Comparison of ENCODE assay signal across 26 cellular contexts in the genomic region with DNA sequence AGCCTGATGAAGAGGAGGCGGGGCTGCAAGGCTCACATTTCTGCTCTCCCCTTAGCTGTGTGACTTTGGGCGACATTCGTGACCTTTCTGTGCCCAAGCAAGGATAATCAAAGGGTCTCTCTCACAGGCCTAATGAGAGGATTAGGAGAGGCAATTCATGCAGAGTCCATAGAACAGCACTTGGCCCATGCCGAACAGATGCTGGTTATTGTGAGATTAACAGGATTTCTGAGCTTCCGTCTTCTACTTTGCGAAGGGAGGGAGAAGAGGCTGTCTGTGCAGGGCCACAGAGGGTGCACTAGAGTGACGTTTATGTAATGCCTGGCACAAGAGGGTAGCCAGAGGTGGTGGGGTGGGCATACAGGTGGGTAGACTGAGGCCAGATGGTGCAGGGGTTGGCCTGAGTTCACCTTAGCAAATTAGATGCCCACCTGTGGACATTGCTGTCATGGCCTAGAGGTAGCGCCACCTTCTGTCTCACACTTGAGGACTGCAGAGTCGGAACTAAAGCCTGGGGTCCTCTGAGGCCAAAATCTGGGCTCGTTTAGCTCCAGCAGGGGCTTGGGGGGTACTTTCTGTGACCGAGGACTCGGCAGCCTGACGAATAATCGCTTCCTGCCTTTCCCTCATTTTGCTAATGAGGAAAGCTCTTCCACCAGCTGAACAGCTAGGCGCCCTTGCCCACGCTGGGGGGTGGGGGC. TPM values are rescaled to one million over a fixed set of nuclear protein-coding genes. Genes with fewer than 3 reads are reported as not detected.
DNase-seq lines count a peak whose midpoint lies in the region; ATAC-seq, FAIRE-seq and TF ChIP-seq lines count a peak whose summit lies in the region.
"Had no signal": no experiment of that assay in that cellular context is flagged by ENCODE, and none has a peak within 500 bp of the region (broad histone marks: within the 10 kb centered on the region; RNA-seq: fewer than 3 reads in every experiment).

No MANE protein-coding gene starts in this region.

- H3K4me3 ChIP-seq in HCT116 (replicated peaks in 1 of 2; ENCODE audit: low read depth in 1 of 2, low read length in 2 of 2) (no peak overlapping the region), OCI-LY7 (ENCODE audit: low read depth, low read length, poor library complexity, severe bottlenecking) (no peak overlapping the region), kidney (ENCODE audit: low read length in 2 of 2) (no peak overlapping the region), sigmoid colon (no peak overlapping the region), SJCRH30 (no peak overlapping the region)
- H3K4me3 ChIP-seq: A549, SK-N-MC had no signal

- RAD21 ChIA-PET in HCT116 (lab: Charles Lee; ENCODE audit: low non-redundant PET in 1 of 2, low total read pairs in 2 of 2, uncharacterized antibody in 2 of 2, unreplicated experiment in 2 of 2): no interaction called here

- H3K9me2 ChIP-seq in HCT116 (ENCODE audit: insufficient read depth) (no peaks in the 10 kb centered on the region), OCI-LY7 (ENCODE audit: insufficient read depth, low read length) (no peaks in the 10 kb centered on the region)

- CTCF ChIA-PET in HCT116 (lab: Charles Lee): no interaction called here
- CTCF ChIA-PET in OCI-LY7 (lab: Charles Lee; ENCODE audit: unreplicated experiment): no interaction called here

- BruUV-seq in HCT116 (replicated peaks; lab: Mats Ljungman, UMichigan) (no TSS peak), OCI-LY7 (replicated peaks; lab: Mats Ljungman, UMichigan) (no TSS peak)

- H3K4me2 ChIP-seq in HCT116 (ENCODE audit: low read length) (no peak overlapping the region), OCI-LY7 (ENCODE audit: low read length) (no peak overlapping the region)
- H3K4me2 ChIP-seq: A549 had no signal

- POLR2A ChIA-PET in HCT116 (lab: Charles Lee): no interaction called here
- POLR2A ChIA-PET in OCI-LY7 (lab: Charles Lee): no interaction called here

- no peak overlapping the region for H3K27ac ChIP-seq in HCT116 (ENCODE audit: low read depth, low read length)
- no peak overlapping the region for H3K27ac ChIP-seq in OCI-LY7 (ENCODE audit: low read depth, low read length, poor library complexity, severe bottlenecking)
- no peak overlapping the region for H3K27ac ChIP-seq in kidney (ENCODE audit: low read depth in 2 of 2, low read length in 2 of 2)
- no peak overlapping the region for H3K27ac ChIP-seq in sigmoid colon
- H3K27ac ChIP-seq in SJCRH30: no peak overlapping the region
- H3K27ac ChIP-seq: A549, RWPE1, SK-N-MC had no signal

- peaks cover 5 to 7% of the 10 kb centered on the region in 2 experiments for H3K4me1 ChIP-seq in HCT116 (ENCODE audit: control insufficient read depth in 1 of 2, insufficient read depth in 2 of 2, low read length in 2 of 2)
- H3K4me1 ChIP-seq in OCI-LY7 (ENCODE audit: insufficient read depth, low read length, poor library complexity, severe bottlenecking): no peaks in the 10 kb centered on the region
- no peaks in the 10 kb centered on the region for H3K4me1 ChIP-seq in kidney (ENCODE audit: control insufficient read depth in 1 of 2, insufficient read depth in 1 of 2, low read depth in 1 of 2, low read length in 2 of 2)
- peaks cover 0 to 2% (median under 1%) of the 10 kb centered on the region in 4 donors for H3K4me1 ChIP-seq in sigmoid colon
- no peaks in the 10 kb centered on the region for H3K4me1 ChIP-seq in SJCRH30
- H3K4me1 ChIP-seq: Caco-2 had no signal

- no peaks in the 10 kb centered on the region for H3K9me3 ChIP-seq in HCT116 (ENCODE audit: control insufficient read depth in 1 of 2, insufficient read depth in 1 of 2, low read depth in 1 of 2, low read length in 2 of 2)
- H3K9me3 ChIP-seq in OCI-LY7 (ENCODE audit: low read length): no peaks in the 10 kb centered on the region
- no peaks in the 10 kb centered on the region for H3K9me3 ChIP-seq in kidney (ENCODE audit: control insufficient read depth in 1 of 2, low read length in 2 of 2)
- H3K9me3 ChIP-seq in sigmoid colon: no peaks in the 10 kb centered on the region
- no peaks in the 10 kb centered on the region for H3K9me3 ChIP-seq in SJCRH30 (replicated peaks)
- H3K9me3 ChIP-seq: A549, Caco-2 had no signal

- no peak for TF ChIP-seq EP300 in sigmoid colon (IDR thresholded peaks at IDR 0.05)

- WGBS in sigmoid colon, 2 donors: 72 to 79% methylated on average over 16 of the region's 16 CpGs

- TF ChIP-seq POLR2A in HCT116 (IDR thresholded peaks at IDR 0.05; ENCODE audit: borderline replicate concordance, extremely low read depth, insufficient read depth, insufficient read length): no peak
- no peak for TF ChIP-seq POLR2A in sigmoid colon (IDR thresholded peaks at IDR 0.05)

- H3K27me3 ChIP-seq in HCT116 (ENCODE audit: insufficient read depth, low read length) (no peaks in the 10 kb centered on the region; the same call in 1 of the 2 replicates), sigmoid colon (peaks cover 0 to 11% (median 0%) of the 10 kb centered on the region in 3 donors), SJCRH30 (peaks cover 36% of the 10 kb centered on the region)

- no peaks in the 10 kb centered on the region for H3K79me2 ChIP-seq in HCT116 (ENCODE audit: insufficient read depth, low read length)
- H3K79me2 ChIP-seq in OCI-LY7 (ENCODE audit: insufficient read depth, low read depth, low read length): no peaks in the 10 kb centered on the region

- H3K36me3 ChIP-seq in HCT116 (ENCODE audit: control insufficient read depth in 1 of 2, insufficient read depth in 2 of 2, low read length in 2 of 2) (no peaks in the 10 kb centered on the region), OCI-LY7 (ENCODE audit: insufficient read depth, low read length) (no peaks in the 10 kb centered on the region), kidney (ENCODE audit: control insufficient read depth in 1 of 2, insufficient read depth in 2 of 2, low read length in 2 of 2) (no peaks in the 10 kb centered on the region), sigmoid colon (no peaks in the 10 kb centered on the region), SJCRH30 (no peaks in the 10 kb centered on the region)

- no peak for DNase-seq in HCT116 (ENCODE audit: low read depth, low spot score)
- DNase-seq in OCI-LY7 (ENCODE audit: low spot score): no peak
- peak; percentile 47 for DNase-seq in kidney
- no peak for DNase-seq in RPMI8226
- DNase-seq in GM13976 (ENCODE audit: low spot score): no peak
- no peak for DNase-seq in sigmoid colon
- no peak for DNase-seq in SJCRH30
- DNase-seq: C1 segment of cervical spinal cord; Caco-2; CD4-positive, alpha-beta memory T cell; DMS79 treated with DMSO at 0.1 percent for 48 hours; HCEC 1CT; NCI-H1092; NCI-H1436; NCI-H187; NCI-H2171 treated with DMSO at 0.1 percent for 48 hours; NCI-H345; NCI-H510A treated with DMSO at 0.1 percent for 48 hours; NCI-H774; SHP77 treated with DMSO at 0.1 percent for 48 hours had no signal

- no peak for TF ChIP-seq RAD21 in HCT116 (IDR thresholded peaks at IDR 0.05; ENCODE audit: low read depth)

- H2AFZ ChIP-seq in HCT116 (ENCODE audit: low read depth, low read length, poor library complexity, severe bottlenecking) (no peak overlapping the region), OCI-LY7 (ENCODE audit: low read length) (no peak overlapping the region)

- H3K9ac ChIP-seq in HCT116 (ENCODE audit: low read length) (no peak overlapping the region), kidney (ENCODE audit: low read length in 2 of 2) (no peak overlapping the region)

- TF ChIP-seq CTCF in HCT116 (IDR thresholded peaks at IDR 0.05 in 2 of 3, conservative IDR thresholded peaks at IDR 0.05 in 1 of 3; ENCODE audit: borderline replicate concordance in 1 of 3, insufficient read depth in 1 of 3, low read depth in 2 of 3, low read length in 2 of 3): 0 out of 6 replicates have a peak, but pooled peaks of 2 of the 3 experiments have one; percentile 8 to 9
- TF ChIP-seq CTCF in OCI-LY7 (conservative IDR thresholded peaks at IDR 0.05; ENCODE audit: low read length): 0 out of 2 replicates have a peak, but pooled peaks have one; percentile 11
- no peak for TF ChIP-seq CTCF in kidney (IDR thresholded peaks at IDR 0.05; ENCODE audit: borderline replicate concordance, extremely low read depth, insufficient read depth)
- TF ChIP-seq CTCF in GM13976 (IDR thresholded peaks at IDR 0.05; ENCODE audit: borderline replicate concordance, control extremely low read depth, extremely low read depth, insufficient read depth, missing control alignments): no peak
- TF ChIP-seq CTCF in sigmoid colon (IDR thresholded peaks at IDR 0.05): no peak

- H4K20me1 ChIP-seq in HCT116 (ENCODE audit: insufficient read depth) (no peaks in the 10 kb centered on the region), OCI-LY7 (ENCODE audit: insufficient read depth, low read length) (no peaks in the 10 kb centered on the region)

- in situ Hi-C loops in GM13976 (cut with MboI; ENCODE audit: low sequenced_read_pairs, unreplicated experiment): no loop called here

- intact Hi-C loops in HCT116 (cut with micrococcal nuclease) (no loop called here), OCI-LY7 (cut with micrococcal nuclease; ENCODE audit: unreplicated experiment) (no loop called here), kidney (cut with DNase I) (no loop called here), sigmoid colon (cut with DNase I) (no loop called here)

- FAIRE-seq in kidney (lab: Jason Lieb, UNC): no peak
- FAIRE-seq: A549, GM12892 had no signal

- ATAC-seq in HCT116: no peak
- ATAC-seq: A549 had no signal

TF ChIP-seq in HCT116, 20 proteins besides CTCF, POLR2A, EP300 and RAD21 (continues in another document):
- TF ChIP-seq SP1 (IDR thresholded peaks at IDR 0.05; ENCODE audit: low read depth) (no peak), SIN3A (IDR thresholded peaks at IDR 0.05; ENCODE audit: low read depth) (no peak), EZH2phosphoT487 (IDR thresholded peaks at IDR 0.05; ENCODE audit: borderline replicate concordance) (no peak), TCF7L2 (IDR thresholded peaks at IDR 0.05; ENCODE audit: borderline replicate concordance, extremely low read depth, insufficient read depth, insufficient read length) (no peak)

RNA-seq across cellular contexts. Expression of a gene that starts 18.6 kb away (rescaled TPM):
- total RNA-seq in HCT116 (2021; ENCODE audit: unreplicated experiment): 0.69 TPM
- 0.30 and 0.34 TPM in 2 replicates for polyA plus RNA-seq in HCT116 (2012)
- not detected in 2 replicates for total RNA-seq in OCI-LY7 (2014; rRNA removed; shearing (Covaris generic))
- not detected in 2 replicates for total RNA-seq in OCI-LY7 (2022)
- not detected for total RNA-seq in kidney
- not detected for polyA plus RNA-seq in kidney (ENCODE audit: insufficient read depth, low read depth, low replicate concordance)
- not detected for total RNA-seq in sigmoid colon
- under 1 TPM in 1 of 3 donors, not detected in 2; 0.63 TPM for polyA plus RNA-seq in sigmoid colon
- total RNA-seq in SJCRH30 (2014; rRNA removed; shearing (Covaris generic)): 0.08 and 0.13 TPM in 2 replicates
- total RNA-seq: CD4-positive, alpha-beta memory T cell; T-helper 1 cell treated with Interleukin-12 subunit alpha and Interleukin-12 subunit beta and Interleukin-4 antibody, amounts not matched to agents 30 ng/mL and 1 ng/mL, for 36 hours had no signal
- polyA plus RNA-seq: CD4-positive, alpha-beta memory T cell; IgD-negative memory B cell had no signal

Comparison
In these comparisons a context has a peak if more than half of its experiments do, and no peak if none do; other contexts are left out.
1. CTCF ChIP-seq: peak in HCT116 (2 of 3) and OCI-LY7 (single experiment); none in kidney (single experiment), GM13976 (single experiment) and sigmoid colon (0 of 4).